In the genomic region with DNA sequence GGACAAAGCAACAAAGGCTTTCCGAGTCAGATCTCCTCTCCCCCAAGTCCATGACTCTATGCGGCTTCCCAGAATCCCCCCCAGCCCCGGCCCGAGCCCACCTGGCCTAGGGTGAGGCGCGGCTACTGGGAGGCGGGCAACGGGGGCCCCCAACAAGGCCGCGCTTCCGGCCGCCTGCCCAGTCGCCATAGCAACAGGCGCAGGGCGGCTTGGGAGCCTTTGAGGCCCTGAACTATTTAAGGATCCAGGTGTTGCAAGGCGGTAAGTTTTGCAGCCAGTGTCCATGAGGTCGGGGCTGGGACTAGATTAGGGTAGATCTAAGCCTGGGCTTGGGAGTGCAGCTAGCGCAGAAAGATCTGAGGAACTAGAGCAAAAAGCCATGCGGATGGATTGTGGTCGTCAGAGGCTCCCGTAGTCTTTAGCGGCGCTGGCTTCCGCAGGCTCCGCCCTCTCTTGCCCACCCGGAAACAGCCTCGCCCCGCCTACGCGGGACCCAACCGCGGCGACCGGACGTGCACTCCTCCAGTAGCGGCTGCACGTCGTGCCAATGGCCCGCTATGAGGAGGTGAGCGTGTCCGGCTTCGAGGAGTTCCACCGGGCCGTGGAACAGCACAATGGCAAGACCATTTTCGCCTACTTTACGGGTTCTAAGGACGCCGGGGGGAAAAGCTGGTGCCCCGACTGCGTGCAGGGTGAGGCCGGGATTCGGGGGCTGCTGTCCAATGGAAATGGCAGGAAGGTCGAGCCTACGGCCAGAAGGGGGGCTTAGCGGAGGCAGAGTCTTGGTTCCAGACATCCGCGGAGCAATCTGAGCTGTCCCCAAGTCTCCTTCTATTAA, we compare ENCODE assay signal across 8 cellular contexts. TPM values are rescaled to one million over a fixed set of nuclear protein-coding genes. Genes with fewer than 3 reads are reported as not detected.
A peak's percentile ranks its signal among the peaks of the same experiment; 100 is the strongest.
DNase-seq lines count a peak whose midpoint lies in the region; ATAC-seq and TF ChIP-seq lines count a peak whose summit lies in the region.

TSS of gene KIAA0753 (minus strand) at position 176 of the 838 bp plus-strand sequence. CDS start 5,608 bp downstream, outside the sequence.
TSS of gene TXNDC17 (plus strand) at position 525 of the 838 bp plus-strand sequence. CDS start at position 548, 23 bp downstream.

- H3K27ac ChIP-seq in GM23338 (ENCODE audit: low read depth): peak within 1 kb of the TSS; percentile 94

- H3K4me1 Mint-ChIP-seq in GM23338: peaks cover 18% of the 10 kb centered on the region
- H3K4me1 Mint-ChIP-seq in activated T-helper 2 cell treated with anti-CD3 and anti-CD28 coated beads, Interferon-gamma antibody, Interleukin-2, Interleukin-4, amounts not matched to agents 10 μg/mL and 5 μg/mL and 100 μg/mL, durations not matched to agents 14 hours and 24 hours and 36 hours (ENCODE audit: low read depth): peaks cover 52% of the 10 kb centered on the region
- H3K4me1 Mint-ChIP-seq in nephron progenitor cell: peaks cover 50% of the 10 kb centered on the region
- peaks cover 67% of the 10 kb centered on the region for H3K4me1 Mint-ChIP-seq in stimulated activated naive CD8-positive, alpha-beta T cell treated with anti-CD3 and anti-CD28 coated beads, Interleukin-15, Interleukin-2, amounts not matched to agents 100 ng/mL and 50 ng/mL, for 24 hours (ENCODE audit: low read depth)

- peak; percentile 92 for DNase-seq in EH (ENCODE audit: low read depth)
- DNase-seq in GM23338 (ENCODE audit: low spot score): peak; percentile 90
- peak; percentile 89 for DNase-seq in LoVo (ENCODE audit: low spot score)
- peak; percentile 93 for DNase-seq in activated T-helper 2 cell treated with anti-CD3 and anti-CD28 coated beads, Interferon-gamma antibody, Interleukin-2, Interleukin-4, amounts not matched to agents 10 μg/mL and 5 μg/mL and 100 μg/mL, durations not matched to agents 14 hours and 24 hours and 36 hours (ENCODE audit: low spot score)
- peak; percentile 93 for DNase-seq in fibroblast of pulmonary artery (ENCODE audit: low read depth)
- peak; percentile 93 for DNase-seq in nephron progenitor cell

- H2AFZ ChIP-seq in GM23338: peak within 1 kb of the TSS; percentile 100; the same call in 1 of the 2 replicates

- H3K4me2 ChIP-seq in GM23338: peak within 1 kb of the TSS; percentile 98

- TF ChIP-seq POLR2A in Raji (IDR thresholded peaks at IDR 0.05; ENCODE audit: insufficient read depth, low read depth, low read length): peak; percentile 96

- H3K4me3 Mint-ChIP-seq in GM23338: peak within 1 kb of the TSS; percentile 91
- H3K4me3 Mint-ChIP-seq in activated T-helper 2 cell treated with anti-CD3 and anti-CD28 coated beads, Interferon-gamma antibody, Interleukin-2, Interleukin-4, amounts not matched to agents 10 μg/mL and 5 μg/mL and 100 μg/mL, durations not matched to agents 14 hours and 24 hours and 36 hours (ENCODE audit: low read depth): peak within 1 kb of the TSS; percentile 90
- H3K4me3 Mint-ChIP-seq in nephron progenitor cell: peak within 1 kb of the TSS; percentile 92
- H3K4me3 Mint-ChIP-seq in stimulated activated naive CD8-positive, alpha-beta T cell treated with anti-CD3 and anti-CD28 coated beads, Interleukin-15, Interleukin-2, amounts not matched to agents 100 ng/mL and 50 ng/mL, for 24 hours: peak within 1 kb of the TSS; percentile 99

- H4K20me1 ChIP-seq in GM23338 (replicated peaks; ENCODE audit: insufficient read depth): peaks cover 13% of the 10 kb centered on the region

- H3F3A ChIP-seq in GM23338 (replicated peaks; ENCODE audit: low read depth): peaks cover 12% of the 10 kb centered on the region; the same call in 1 of the 2 replicates

- H3K9me3 Mint-ChIP-seq in GM23338: no peaks in the 10 kb centered on the region
- H3K9me3 Mint-ChIP-seq in activated T-helper 2 cell treated with anti-CD3 and anti-CD28 coated beads, Interferon-gamma antibody, Interleukin-2, Interleukin-4, amounts not matched to agents 10 μg/mL and 5 μg/mL and 100 μg/mL, durations not matched to agents 14 hours and 24 hours and 36 hours: no peaks in the 10 kb centered on the region
- no peaks in the 10 kb centered on the region for H3K9me3 Mint-ChIP-seq in nephron progenitor cell
- no peaks in the 10 kb centered on the region for H3K9me3 Mint-ChIP-seq in stimulated activated naive CD8-positive, alpha-beta T cell treated with anti-CD3 and anti-CD28 coated beads, Interleukin-15, Interleukin-2, amounts not matched to agents 100 ng/mL and 50 ng/mL, for 24 hours

- peaks cover 14% of the 10 kb centered on the region; the same call in 1 of the 2 replicates for H3K36me3 ChIP-seq in GM23338 (ENCODE audit: insufficient read depth)

- H3K36me3 Mint-ChIP-seq in GM23338 (ENCODE audit: low read depth): peaks cover 27% of the 10 kb centered on the region
- H3K36me3 Mint-ChIP-seq in activated T-helper 2 cell treated with anti-CD3 and anti-CD28 coated beads, Interferon-gamma antibody, Interleukin-2, Interleukin-4, amounts not matched to agents 10 μg/mL and 5 μg/mL and 100 μg/mL, durations not matched to agents 14 hours and 24 hours and 36 hours (ENCODE audit: low read depth): peaks cover 43% of the 10 kb centered on the region
- peaks cover 16% of the 10 kb centered on the region for H3K36me3 Mint-ChIP-seq in nephron progenitor cell (ENCODE audit: low read depth)
- H3K36me3 Mint-ChIP-seq in stimulated activated naive CD8-positive, alpha-beta T cell treated with anti-CD3 and anti-CD28 coated beads, Interleukin-15, Interleukin-2, amounts not matched to agents 100 ng/mL and 50 ng/mL, for 24 hours (ENCODE audit: low read depth): peaks cover 41% of the 10 kb centered on the region

- ATAC-seq in GM23338: peak; percentile 89

- peaks cover 12% of the 10 kb centered on the region for H3K4me1 ChIP-seq in GM23338 (ENCODE audit: insufficient read depth)

- H3K79me2 ChIP-seq in GM23338 (replicated peaks; ENCODE audit: insufficient read depth): peaks cover 42% of the 10 kb centered on the region

- intact Hi-C loops in activated T-helper 2 cell treated with anti-CD3 and anti-CD28 coated beads, Interferon-gamma antibody, Interleukin-2, Interleukin-4, amounts not matched to agents 10 μg/mL and 5 μg/mL and 100 μg/mL, durations not matched to agents 14 hours and 24 hours and 36 hours (cut with micrococcal nuclease): loop anchor here (1.0 to 10.0 kb wide), 6 partner anchors 11 to 1156 kb away; partner anchors contain the start of genes C17orf100, DERL2, MED31 and MIS12

- H3K27me3 ChIP-seq in GM23338 (ENCODE audit: insufficient read depth): no peaks in the 10 kb centered on the region

- TF ChIP-seq CTCF in GM23338 (conservative IDR thresholded peaks at IDR 0.05; ENCODE audit: low read depth in 2 of 2) (no peak), fibroblast of pulmonary artery (IDR thresholded peaks at IDR 0.05; ENCODE audit: low read length, missing control alignments) (no peak), nephron progenitor cell (IDR thresholded peaks at IDR 0.05) (no peak)

- no peaks in the 10 kb centered on the region for H3K9me2 ChIP-seq in GM23338 (ENCODE audit: insufficient read depth)

- H3K27ac Mint-ChIP-seq in GM23338 (peak within 1 kb of the TSS; percentile 100), nephron progenitor cell (peak within 1 kb of the TSS; percentile 100)
- H3K27ac Mint-ChIP-seq in activated T-helper 2 cell treated with anti-CD3 and anti-CD28 coated beads, Interferon-gamma antibody, Interleukin-2, Interleukin-4, amounts not matched to agents 10 μg/mL and 5 μg/mL and 100 μg/mL, durations not matched to agents 14 hours and 24 hours and 36 hours: peak within 1 kb of the TSS; percentile 99
- peak within 1 kb of the TSS; percentile 99 for H3K27ac Mint-ChIP-seq in stimulated activated naive CD8-positive, alpha-beta T cell treated with anti-CD3 and anti-CD28 coated beads, Interleukin-15, Interleukin-2, amounts not matched to agents 100 ng/mL and 50 ng/mL, for 24 hours

- H3K27me3 Mint-ChIP-seq in GM23338 (ENCODE audit: insufficient read depth, low read depth, poor library complexity): peaks cover 19% of the 10 kb centered on the region
- no peaks in the 10 kb centered on the region for H3K27me3 Mint-ChIP-seq in activated T-helper 2 cell treated with anti-CD3 and anti-CD28 coated beads, Interferon-gamma antibody, Interleukin-2, Interleukin-4, amounts not matched to agents 10 μg/mL and 5 μg/mL and 100 μg/mL, durations not matched to agents 14 hours and 24 hours and 36 hours (ENCODE audit: low read depth)
- no peaks in the 10 kb centered on the region for H3K27me3 Mint-ChIP-seq in nephron progenitor cell (ENCODE audit: low read depth, poor library complexity)
- no peaks in the 10 kb centered on the region for H3K27me3 Mint-ChIP-seq in stimulated activated naive CD8-positive, alpha-beta T cell treated with anti-CD3 and anti-CD28 coated beads, Interleukin-15, Interleukin-2, amounts not matched to agents 100 ng/mL and 50 ng/mL, for 24 hours

- peak within 1 kb of the TSS; percentile 90 for H3K4me3 ChIP-seq in GM23338
- peak within 1 kb of the TSS; percentile 96 for H3K4me3 ChIP-seq in fibroblast of pulmonary artery (replicated peaks; ENCODE audit: low read depth, low read length)

TF ChIP-seq in GM23338, 12 proteins besides CTCF, POLR2A, EP300 and RAD21 (continues in another document):
- TF ChIP-seq POLR2AphosphoS5 (IDR thresholded peaks at IDR 0.05; ENCODE audit: low read depth) (peak; percentile 97), ETS1 (IDR thresholded peaks at IDR 0.05) (peak; percentile 67), ZNF114 (CRISPR knock-in tag; IDR thresholded peaks at IDR 0.05) (no peak)

RNA-seq across cellular contexts. Expression of gene KIAA0753, which starts in this region (rescaled TPM):
- 27.8 and 31.8 TPM in 2 replicates for total RNA-seq in GM23338 (2014; rRNA removed; shearing (Covaris generic))
- polyA plus RNA-seq in GM23338 (2016; fragmentation: Nextera tagmentation; extraction: Ambion mirVana): 5.9 and 6.0 TPM in 2 replicates
- total RNA-seq in activated T-helper 2 cell treated with anti-CD3 and anti-CD28 coated beads, Interferon-gamma antibody, Interleukin-2, Interleukin-4, amounts not matched to agents 10 μg/mL and 5 μg/mL and 100 μg/mL, durations not matched to agents 14 hours and 24 hours and 36 hours: 23.6 and 24.7 TPM in 2 replicates

RNA-seq across cellular contexts. Expression of gene TXNDC17, which starts in this region (rescaled TPM):
- 197 and 202 TPM in 2 replicates for total RNA-seq in GM23338 (2014; rRNA removed; shearing (Covaris generic))
- polyA plus RNA-seq in GM23338 (2016; fragmentation: Nextera tagmentation; extraction: Ambion mirVana): 887 and 915 TPM in 2 replicates
- total RNA-seq in activated T-helper 2 cell treated with anti-CD3 and anti-CD28 coated beads, Interferon-gamma antibody, Interleukin-2, Interleukin-4, amounts not matched to agents 10 μg/mL and 5 μg/mL and 100 μg/mL, durations not matched to agents 14 hours and 24 hours and 36 hours: 86.9 and 92.7 TPM in 2 replicates

Comparison
In these comparisons a context has a peak if more than half of its experiments do, and no peak if none do; other contexts are left out.
1. Peak in every context shown above with its lines: DNase-seq, ATAC-seq, H3K4me3 ChIP-seq and H3K27ac ChIP-seq.